12 cellular contexts compared by ENCODE assay signal in genomic region chr5:152689275-152689711, GRCh38.
A peak's percentile ranks its signal among the peaks of the same experiment; 100 is the strongest.
DNase-seq lines count a peak whose midpoint lies in the region; ATAC-seq and TF ChIP-seq lines count a peak whose summit lies in the region.
"Had no signal": no experiment of that assay in that cellular context is flagged by ENCODE, and none has a peak within 500 bp of the region (broad histone marks: within the 10 kb centered on the region; RNA-seq: fewer than 3 reads in every experiment).

No MANE protein-coding gene starts in this region.

- TF ChIP-seq POLR2A in erythroblast (IDR thresholded peaks at IDR 0.05; ENCODE audit: low read length), result no peak

- ATAC-seq in esophagus mucosa, result peak; percentile 63
- ATAC-seq in GM21528 (IDR thresholded peaks at IDR 0.05; ENCODE audit: low FRiP score, unreplicated experiment), result no peak
- no peak for ATAC-seq in GM19452 (IDR thresholded peaks at IDR 0.05; ENCODE audit: unreplicated experiment)

- DNase-seq in HK-2 (ENCODE audit: unreplicated experiment) (peak; percentile 51), RPMI7951 (ENCODE audit: low read depth) (peak; percentile 1), renal cortical epithelial cell (ENCODE audit: low read depth) (peak; percentile 97), erythroblast (lab: John Stamatoyannopoulos, UW) (no peak), DMS 273 (lab: John Stamatoyannopoulos, UW; ENCODE audit: unreplicated experiment) (no peak)
- DNase-seq: activated CD4-positive, alpha-beta T cell treated with anti-CD3 and anti-CD28 coated beads, Interleukin-2, amount 50 U/mL, for 4 hours; AML-193; GDM1; stimulated activated CD4-positive, alpha-beta T cell treated with anti-CD3 and anti-CD28 coated beads, Interleukin-4, amount 100 ng/mL, for 4 hours had no signal

Comparison
In these comparisons a context has a peak if more than half of its experiments do, and no peak if none do; other contexts are left out.
1. DNase-seq: peak in HK-2 (single experiment), RPMI7951 (single experiment) and renal cortical epithelial cell (single experiment); none in erythroblast (0 of 2) and DMS 273 (single experiment).